ENCODE assay signal across 15 cellular contexts in genomic region chr3:45564172-45564571, GRCh38.
DNase-seq lines count a peak whose midpoint lies in the region; ATAC-seq and TF ChIP-seq lines count a peak whose summit lies in the region.
"Had no signal": no experiment of that assay in that cellular context is flagged by ENCODE, and none has a peak within 500 bp of the region (broad histone marks: within the 10 kb centered on the region; RNA-seq: fewer than 3 reads in every experiment).

No MANE protein-coding gene starts in this region.

- ATAC-seq in GM18498 (IDR thresholded peaks at IDR 0.05; ENCODE audit: unreplicated experiment): peak; percentile 66
- ATAC-seq in GM21360 (IDR thresholded peaks at IDR 0.05; ENCODE audit: unreplicated experiment): peak; percentile 62
- peak; percentile 75 for ATAC-seq in HG02885 (IDR thresholded peaks at IDR 0.05; ENCODE audit: poor library complexity, unreplicated experiment)
- ATAC-seq: left cardiac atrium had no signal

- CTCF ChIA-PET in RWPE1 (lab: Yijun Ruan, JAX): interaction anchor here (0.7 kb wide), 1 partner anchor 12 kb away, joined by 3 read pairs; no protein-coding TSS in a partner anchor

- TF ChIP-seq CTCF in RWPE1 (conservative IDR thresholded peaks at IDR 0.05; ENCODE audit: low read depth): no peak

- peak; percentile 44 for DNase-seq in NCI-H524 treated with DMSO at 0.1 percent for 48 hours (lab: John Stamatoyannopoulos, UW)
- no peak for DNase-seq in RWPE1 (ENCODE audit: low spot score)
- no peak for DNase-seq in SIG-M5 treated with dmso at 0.1 percent for 504 hours (lab: John Stamatoyannopoulos, UW; ENCODE audit: unreplicated experiment)
- no peak for DNase-seq in NCI-H1105 (lab: John Stamatoyannopoulos, UW)
- DNase-seq in activated CD4-positive, alpha-beta T cell treated with anti-CD3 and anti-CD28 coated beads, Interleukin-2, amount 50 U/mL, for 4 hours: no peak
- DNase-seq: activated T-cell treated with anti-CD3 and anti-CD28 coated beads, Interleukin-2, amount 50 U/mL, for 24 hours; amniotic stem cell; left cardiac atrium; NCI-H2227 treated with DMSO at 0.1 percent for 48 hours; posterior cingulate gyrus; stimulated activated CD4-positive, alpha-beta T cell treated with anti-CD3 and anti-CD28 coated beads, Interleukin-15, amount 100 ng/mL, for 24 hours had no signal

- no peak overlapping the region for H3K27ac ChIP-seq in RWPE1
- H3K27ac ChIP-seq: tibial artery had no signal

- POLR2A ChIA-PET in RWPE1 (lab: Yijun Ruan, JAX; ENCODE audit: low non-redundant PET): no interaction called here
